Comparison of ENCODE assay signal across 9 cellular contexts in genomic region chr2:236180831-236181453, GRCh38. TPM values are rescaled to one million over a fixed set of nuclear protein-coding genes. Genes with fewer than 3 reads are reported as not detected.
A peak's percentile ranks its signal among the peaks of the same experiment; 100 is the strongest.
DNase-seq lines count a peak whose midpoint lies in the region; ATAC-seq, FAIRE-seq and TF ChIP-seq lines count a peak whose summit lies in the region.
"Had no signal": no experiment of that assay in that cellular context is flagged by ENCODE, and none has a peak within 500 bp of the region (broad histone marks: within the 10 kb centered on the region; RNA-seq: fewer than 3 reads in every experiment).

No MANE protein-coding gene starts in this region.

- H3K4me3 Mint-ChIP-seq in Caco-2 (ENCODE audit: unreplicated experiment) (peak overlapping the region; percentile 52), astrocyte (ENCODE audit: unreplicated experiment) (no peak overlapping the region)
- H3K4me3 Mint-ChIP-seq in naive thymus-derived CD8-positive, alpha-beta T cell: no peak overlapping the region

- peak overlapping the region; percentile 83 for H3K27ac ChIP-seq in astrocyte (ENCODE audit: low read depth, low read length)
- no peak overlapping the region for H3K27ac ChIP-seq in stomach

- peak overlapping the region; percentile 84 for H3K4me2 ChIP-seq in astrocyte (ENCODE audit: low read length)

- H3K27ac Mint-ChIP-seq in Caco-2 (ENCODE audit: unreplicated experiment) (no peak overlapping the region), astrocyte (ENCODE audit: unreplicated experiment) (peak overlapping the region; percentile 72)
- H3K27ac Mint-ChIP-seq in naive thymus-derived CD8-positive, alpha-beta T cell: no peak overlapping the region

- intact Hi-C loops in Caco-2 (cut with micrococcal nuclease; ENCODE audit: unreplicated experiment) (loop anchor here (1.0 to 5.0 kb wide), 2 partner anchors 389 to 402 kb away; no protein-coding TSS in a partner anchor), stomach (cut with DNase I; ENCODE audit: low total_unique reads) (no loop called here)

- no peak for TF ChIP-seq EP300 in stomach (IDR thresholded peaks at IDR 0.05)

- no peaks in the 10 kb centered on the region for H3K9me3 ChIP-seq in Caco-2
- no peaks in the 10 kb centered on the region for H3K9me3 ChIP-seq in astrocyte (ENCODE audit: insufficient read depth, low read depth, low read length)
- H3K9me3 ChIP-seq in stomach: peaks cover 0 to 11% (median 3%) of the 10 kb centered on the region in 4 donors

- no peak overlapping the region for H2AFZ ChIP-seq in astrocyte (ENCODE audit: low read depth, low read length)

- H4K20me1 ChIP-seq in astrocyte (ENCODE audit: insufficient read depth, low read length): no peaks in the 10 kb centered on the region

- no peak for ATAC-seq in HG03378 (IDR thresholded peaks at IDR 0.05; ENCODE audit: unreplicated experiment)
- ATAC-seq in naive thymus-derived CD8-positive, alpha-beta T cell: no peak

- CTCF ChIA-PET in Caco-2 (lab: Charles Lee): interaction anchor here (0.6 to 2.5 kb wide), 6 partner anchors 12 to 435 kb away, joined by 3 to 16 read pairs (median 4); no protein-coding TSS in a partner anchor

- H3K36me3 Mint-ChIP-seq in Caco-2 (ENCODE audit: insufficient read depth, unreplicated experiment) (peaks cover 7% of the 10 kb centered on the region), astrocyte (ENCODE audit: low read depth, unreplicated experiment) (no peaks in the 10 kb centered on the region)
- peaks cover 0 to 9% (median 0%) of the 10 kb centered on the region in 3 donors for H3K36me3 Mint-ChIP-seq in naive thymus-derived CD8-positive, alpha-beta T cell

- no peaks in the 10 kb centered on the region for H3K36me3 ChIP-seq in Caco-2 (ENCODE audit: control insufficient read depth, insufficient read depth, low read length)
- no peaks in the 10 kb centered on the region for H3K36me3 ChIP-seq in astrocyte (ENCODE audit: insufficient read depth, low read length)
- no peaks in the 10 kb centered on the region for H3K36me3 ChIP-seq in stomach

- no TSS peak for BruUV-seq in Caco-2 (replicated peaks; lab: Mats Ljungman, UMichigan)

- H3K27me3 Mint-ChIP-seq in Caco-2 (ENCODE audit: insufficient read depth, unreplicated experiment): no peaks in the 10 kb centered on the region
- no peaks in the 10 kb centered on the region for H3K27me3 Mint-ChIP-seq in astrocyte (ENCODE audit: low read depth, unreplicated experiment)
- peaks cover 47 to 91% (median 66%) of the 10 kb centered on the region in 5 donors for H3K27me3 Mint-ChIP-seq in naive thymus-derived CD8-positive, alpha-beta T cell

- peak; percentile 53 to 69 for TF ChIP-seq CTCF in Caco-2 (IDR thresholded peaks at IDR 0.05; ENCODE audit: insufficient read depth in 1 of 2, low read depth in 1 of 2, low read length in 1 of 2, severe bottlenecking in 1 of 2, unreplicated experiment in 1 of 2)
- TF ChIP-seq CTCF in astrocyte (IDR thresholded peaks at IDR 0.05; ENCODE audit: insufficient read depth, low read depth, low read length): peak; percentile 76
- peak in 4 of 7 experiments; percentile 26 to 64 (median 50) for TF ChIP-seq CTCF in stomach (IDR thresholded peaks at IDR 0.05)

- no peaks in the 10 kb centered on the region for H3K9me3 Mint-ChIP-seq in Caco-2 (ENCODE audit: unreplicated experiment)
- peaks cover 11% of the 10 kb centered on the region for H3K9me3 Mint-ChIP-seq in astrocyte (ENCODE audit: unreplicated experiment)
- H3K9me3 Mint-ChIP-seq in naive thymus-derived CD8-positive, alpha-beta T cell: peaks cover 0 to 21% (median 0%) of the 10 kb centered on the region in 9 donors

- H3K27me3 ChIP-seq in Caco-2 (replicated peaks; ENCODE audit: control insufficient read depth, insufficient read depth, low read length): no peaks in the 10 kb centered on the region
- H3K27me3 ChIP-seq in astrocyte (ENCODE audit: insufficient read depth, low read length): no peaks in the 10 kb centered on the region
- peaks cover 28 to 94% (median 57%) of the 10 kb centered on the region in 3 donors for H3K27me3 ChIP-seq in stomach

- H3K9ac ChIP-seq in astrocyte (ENCODE audit: low read length): no peak overlapping the region

- WGBS in stomach, 5 donors: 18 to 24% (median 20%) methylated on average over 9 of the region's 9 CpGs

- TF ChIP-seq POLR2A in stomach (IDR thresholded peaks at IDR 0.05): no peak

- DNase-seq in Caco-2: peak in 1 of 2 experiments; percentile 61
- DNase-seq in HK-2 (ENCODE audit: unreplicated experiment): peak; percentile 58
- peak; percentile 12 for DNase-seq in NOMO-1 treated with DMSO at 0.1 percent for 48 hours (lab: John Stamatoyannopoulos, UW; ENCODE audit: unreplicated experiment)
- peak; percentile 41 for DNase-seq in astrocyte (ENCODE audit: low read depth)
- peak; percentile 64 for DNase-seq in iris pigment epithelial cell (ENCODE audit: low read depth)
- DNase-seq in stomach: peak; percentile 50
- no peak for DNase-seq in naive thymus-derived CD8-positive, alpha-beta T cell

- no peak overlapping the region for H3K4me3 ChIP-seq in Caco-2 (ENCODE audit: low read depth, low read length)
- H3K4me3 ChIP-seq in astrocyte (ENCODE audit: insufficient read depth, low read depth, low read length): no peak overlapping the region
- no peak overlapping the region for H3K4me3 ChIP-seq in stomach

- no peaks in the 10 kb centered on the region for H3K79me2 ChIP-seq in astrocyte (ENCODE audit: insufficient read depth, low read length)

- POLR2A ChIA-PET in Caco-2 (lab: Charles Lee): no interaction called here
- POLR2A ChIA-PET in naive thymus-derived CD8-positive, alpha-beta T cell (lab: Charles Lee): no interaction called here

- H3K4me1 Mint-ChIP-seq in Caco-2 (ENCODE audit: low read depth, unreplicated experiment) (no peaks in the 10 kb centered on the region), astrocyte (ENCODE audit: low read depth, unreplicated experiment) (peaks cover 6% of the 10 kb centered on the region)
- peaks cover 0 to 16% (median 10%) of the 10 kb centered on the region in 4 donors for H3K4me1 Mint-ChIP-seq in naive thymus-derived CD8-positive, alpha-beta T cell

- FAIRE-seq in astrocyte (lab: Jason Lieb, UNC): no peak

- H3K4me1 ChIP-seq in Caco-2 (0 out of 2 replicates have a peak, but pooled peaks cover 2% of the 10 kb centered on the region), astrocyte (ENCODE audit: insufficient read depth, low read length) (peaks cover 23% of the 10 kb centered on the region), stomach (peaks cover 20 to 24% (median 24%) of the 10 kb centered on the region in 4 donors)

RNA-seq across cellular contexts. Expression of gene GBX2, which starts 12.8 kb away (rescaled TPM):
- total RNA-seq in Caco-2 (2022): 2.1 and 2.4 TPM in 2 replicates
- total RNA-seq in astrocyte: 1.2 and 1.8 TPM in 2 replicates
- total RNA-seq in stomach: under 1 TPM in 1 of 5 donors, not detected in 4; 0.55 TPM
- not detected for polyA plus RNA-seq in stomach
- total RNA-seq in naive thymus-derived CD8-positive, alpha-beta T cell: not detected
- not detected for polyA plus RNA-seq in naive thymus-derived CD8-positive, alpha-beta T cell
- total RNA-seq: T-helper 1 cell treated with Interleukin-12 subunit alpha and Interleukin-12 subunit beta and Interleukin-4 antibody, amounts not matched to agents 30 ng/mL and 1 ng/mL, for 36 hours had no signal

Comparison
In these comparisons a context has a peak if more than half of its experiments do, and no peak if none do; other contexts are left out.
1. DNase-seq: peak in HK-2 (single experiment), NOMO-1 treated with DMSO at 0.1 percent for 48 hours (single experiment), astrocyte (single experiment), iris pigment epithelial cell (single experiment) and stomach (single experiment); none in naive thymus-derived CD8-positive, alpha-beta T cell (0 of 10).
2. Peak in every context shown above with its lines, with median percentiles within 50 percentile points of each other: CTCF ChIP-seq.